24 cellular contexts compared by ENCODE assay signal in genomic region chr3:3366391-3366790, GRCh38.
"Had no signal": no experiment of that assay in that cellular context is flagged by ENCODE, and none has a peak within 500 bp of the region (broad histone marks: within the 10 kb centered on the region; RNA-seq: fewer than 3 reads in every experiment).

No MANE protein-coding gene starts in this region.

- H3K36me3 ChIP-seq: esophagus muscularis mucosa, vagina had no signal

- H3K4me1 Mint-ChIP-seq: activated B cell treated with CpG ODN at 0.5 μM for 24 hours; activated naive CD8-positive, alpha-beta T cell treated with anti-CD3 and anti-CD28 coated beads for 36 hours; central memory CD8-positive, alpha-beta T cell; naive B cell; neural crest cell; stimulated activated effector memory CD8-positive, alpha-beta T cell treated with anti-CD3 and anti-CD28 coated beads, Interleukin-12 subunit alpha, Interleukin-12 subunit beta, amount 100 ng/mL, for 72 hours had no signal

- DNase-seq: activated B cell treated with CpG ODN at 0.5 μM for 24 hours; activated CD4-positive, alpha-beta T cell treated with anti-CD3 and anti-CD28 coated beads for 4 hours; activated CD4-positive, alpha-beta T cell treated with anti-CD3 and anti-CD28 coated beads, Interleukin-2, amount 50 U/mL, for 48 hours; activated CD8-positive, alpha-beta memory T cell treated with anti-CD3 and anti-CD28 coated beads, Interleukin-2, amount 50 U/mL, for 48 hours; activated naive CD4-positive, alpha-beta T cell treated with Interleukin-2 at 50 U/mL for 16 hours; activated naive CD8-positive, alpha-beta T cell treated with anti-CD3 and anti-CD28 coated beads for 36 hours; activated T-cell treated with anti-CD3 and anti-CD28 coated beads, Interleukin-2, amount 50 U/mL, for 4 hours; glutamatergic neuron; mesenchymal stem cell; naive B cell; stimulated activated CD4-positive, alpha-beta T cell treated with anti-CD3 and anti-CD28 coated beads, Interleukin-12 subunit alpha, Interleukin-12 subunit beta, amount 100 ng/mL, for 4 hours; T-helper 1 cell; T-helper 9 cell; trophoblast cell had no signal

- H3K4me1 ChIP-seq: esophagus muscularis mucosa, vagina had no signal

- ATAC-seq: activated T-cell treated with anti-CD3 and anti-CD28 coated beads, Interleukin-2, amount 50 U/mL, for 4 hours; stimulated activated effector memory CD8-positive, alpha-beta T cell treated with anti-CD3 and anti-CD28 coated beads, Interleukin-12 subunit alpha, Interleukin-12 subunit beta, amount 100 ng/mL, for 72 hours had no signal

- H3K9me3 Mint-ChIP-seq: activated B cell treated with CpG ODN at 0.5 μM for 24 hours; activated naive CD8-positive, alpha-beta T cell treated with anti-CD3 and anti-CD28 coated beads for 36 hours; activated T-cell treated with anti-CD3 and anti-CD28 coated beads, Interleukin-2, amount 50 U/mL, for 4 hours; activated T-helper 2 cell treated with anti-CD3 and anti-CD28 coated beads, Interferon-gamma antibody, Interleukin-2, Interleukin-4, amounts not matched to agents 10 μg/mL and 5 μg/mL and 100 μg/mL, durations not matched to agents 14 hours and 24 hours and 36 hours; neural crest cell; stimulated activated effector memory CD8-positive, alpha-beta T cell treated with anti-CD3 and anti-CD28 coated beads, Interleukin-12 subunit alpha, Interleukin-12 subunit beta, amount 100 ng/mL, for 72 hours had no signal

- H3K36me3 Mint-ChIP-seq: activated naive CD8-positive, alpha-beta T cell treated with anti-CD3 and anti-CD28 coated beads for 36 hours; naive B cell; stimulated activated effector memory CD8-positive, alpha-beta T cell treated with anti-CD3 and anti-CD28 coated beads, Interleukin-12 subunit alpha, Interleukin-12 subunit beta, amount 100 ng/mL, for 72 hours had no signal

- H3K27ac Mint-ChIP-seq: activated B cell treated with CpG ODN at 0.5 μM for 24 hours; activated naive CD8-positive, alpha-beta T cell treated with anti-CD3 and anti-CD28 coated beads for 36 hours; activated T-helper 2 cell treated with anti-CD3 and anti-CD28 coated beads, Interferon-gamma antibody, Interleukin-2, Interleukin-4, amounts not matched to agents 10 μg/mL and 5 μg/mL and 100 μg/mL, durations not matched to agents 14 hours and 24 hours and 36 hours; naive B cell; stimulated activated effector memory CD8-positive, alpha-beta T cell treated with anti-CD3 and anti-CD28 coated beads, Interleukin-12 subunit alpha, Interleukin-12 subunit beta, amount 100 ng/mL, for 72 hours had no signal

- H3K27ac ChIP-seq: coronary artery, esophagus muscularis mucosa, vagina had no signal

- FAIRE-seq: astrocyte, frontal cortex, islet of Langerhans had no signal

- H3K4me3 Mint-ChIP-seq: activated B cell treated with CpG ODN at 0.5 μM for 24 hours; activated naive CD8-positive, alpha-beta T cell treated with anti-CD3 and anti-CD28 coated beads for 36 hours; activated T-cell treated with anti-CD3 and anti-CD28 coated beads, Interleukin-2, amount 50 U/mL, for 4 hours; central memory CD8-positive, alpha-beta T cell; naive B cell; neural crest cell; stimulated activated effector memory CD8-positive, alpha-beta T cell treated with anti-CD3 and anti-CD28 coated beads, Interleukin-12 subunit alpha, Interleukin-12 subunit beta, amount 100 ng/mL, for 72 hours had no signal

- H3K4me3 ChIP-seq: coronary artery, esophagus muscularis mucosa, vagina had no signal

- H3K27me3 ChIP-seq: esophagus muscularis mucosa, vagina had no signal

- H3K9me3 ChIP-seq: esophagus muscularis mucosa, vagina had no signal

- H3K27me3 Mint-ChIP-seq: activated B cell treated with CpG ODN at 0.5 μM for 24 hours; activated naive CD8-positive, alpha-beta T cell treated with anti-CD3 and anti-CD28 coated beads for 36 hours; central memory CD8-positive, alpha-beta T cell; naive B cell had no signal
